Comparison of ENCODE assay signal across 1 cellular context in genomic region chr19:6056801-6057650, GRCh38.
TF ChIP-seq lines count a peak whose summit lies in the region.

No MANE protein-coding gene starts in this region.

TF ChIP-seq in HepG2, 621 proteins besides CTCF, POLR2A, EP300 and RAD21 (continued from another document and continues in another):
- TF ChIP-seq ZNF879 (CRISPR knock-in tag; IDR thresholded peaks at IDR 0.05) (no peak), RELA (CRISPR knock-in tag; IDR thresholded peaks at IDR 0.05) (no peak), HNRNPK (IDR thresholded peaks at IDR 0.05; ENCODE audit: low read depth, low read length, poor library complexity, severe bottlenecking) (no peak), KDM1A (CRISPR knock-in tag; IDR thresholded peaks at IDR 0.05) (no peak), MED13 (CRISPR knock-in tag; IDR thresholded peaks at IDR 0.05) (no peak), HOXA7 (CRISPR knock-in tag; IDR thresholded peaks at IDR 0.05) (no peak), FOSL2 (CRISPR knock-in tag; IDR thresholded peaks at IDR 0.05) (peak; percentile 86), SAP130 (CRISPR knock-in tag; IDR thresholded peaks at IDR 0.05; ENCODE audit: low read depth) (peak; percentile 42; the same call in 1 of the 2 replicates), ZNF709 (CRISPR knock-in tag; IDR thresholded peaks at IDR 0.05) (no peak), MAFK (conservative IDR thresholded peaks at IDR 0.05 in 1 of 2, IDR thresholded peaks at IDR 0.05 in 1 of 2; ENCODE audit: low read length in 2 of 2) (peak; percentile 23 to 28; a peak in 2 of 4 replicates), ZNF101 (CRISPR knock-in tag; IDR thresholded peaks at IDR 0.05; ENCODE audit: borderline replicate concordance, low read depth) (no peak), ZNF605 (CRISPR knock-in tag; IDR thresholded peaks at IDR 0.05) (no peak), ZNF616 (CRISPR knock-in tag; IDR thresholded peaks at IDR 0.05; ENCODE audit: low read depth) (no peak), SOX5 (CRISPR knock-in tag; IDR thresholded peaks at IDR 0.05; ENCODE audit: borderline replicate concordance) (0 out of 2 replicates have a peak, but pooled peaks have one; percentile 33), MAX (IDR thresholded peaks at IDR 0.05) (peak; percentile 54; the same call in 1 of the 2 replicates), CBFB (CRISPR knock-in tag; IDR thresholded peaks at IDR 0.05) (no peak), ZNF577 (CRISPR knock-in tag; IDR thresholded peaks at IDR 0.05; ENCODE audit: borderline replicate concordance, low read depth) (no peak), ZNF354B (CRISPR knock-in tag; IDR thresholded peaks at IDR 0.05) (no peak), ARHGAP35 (CRISPR knock-in tag; IDR thresholded peaks at IDR 0.05; ENCODE audit: borderline replicate concordance) (no peak), PHF20 (CRISPR knock-in tag; IDR thresholded peaks at IDR 0.05) (no peak), RFXAP (CRISPR knock-in tag; IDR thresholded peaks at IDR 0.05; ENCODE audit: borderline replicate concordance) (no peak), CBX5 (CRISPR knock-in tag; IDR thresholded peaks at IDR 0.05; ENCODE audit: borderline replicate concordance) (no peak), PPARG (CRISPR knock-in tag; conservative IDR thresholded peaks at IDR 0.05) (peak; percentile 28; the same call in 1 of the 2 replicates), TCF7L2 (IDR thresholded peaks at IDR 0.05; ENCODE audit: low read depth, low read length) (no peak), ZBED4 (CRISPR knock-in tag; IDR thresholded peaks at IDR 0.05; ENCODE audit: borderline replicate concordance) (no peak), NFAT5 (CRISPR knock-in tag; IDR thresholded peaks at IDR 0.05) (no peak), ZNF30 (CRISPR knock-in tag; IDR thresholded peaks at IDR 0.05) (no peak), ZNF20 (CRISPR knock-in tag; IDR thresholded peaks at IDR 0.05) (no peak), DNMT1 (CRISPR knock-in tag; IDR thresholded peaks at IDR 0.05) (no peak), CREM (IDR thresholded peaks at IDR 0.05) (no peak), CREM (CRISPR knock-in tag; IDR thresholded peaks at IDR 0.05) (no peak), IRF9 (CRISPR knock-in tag; IDR thresholded peaks at IDR 0.05; ENCODE audit: borderline replicate concordance) (no peak), SMC3 (IDR thresholded peaks at IDR 0.05; ENCODE audit: low read length) (no peak), PATZ1 (CRISPR knock-in tag; IDR thresholded peaks at IDR 0.05) (no peak), PAWR (CRISPR knock-in tag; IDR thresholded peaks at IDR 0.05; ENCODE audit: borderline replicate concordance) (no peak), USF2 (IDR thresholded peaks at IDR 0.05; ENCODE audit: low read depth, low read length) (no peak), USF2 (CRISPR knock-in tag; IDR thresholded peaks at IDR 0.05; ENCODE audit: borderline replicate concordance) (0 out of 2 replicates have a peak, but pooled peaks have one; percentile 47), DBP (CRISPR knock-in tag; IDR thresholded peaks at IDR 0.05; ENCODE audit: not compliant biosample characterization) (no peak), ZFX (CRISPR knock-in tag; IDR thresholded peaks at IDR 0.05; ENCODE audit: low read depth) (no peak), ZSCAN22 (CRISPR knock-in tag; IDR thresholded peaks at IDR 0.05) (no peak), SIX4 (CRISPR knock-in tag; IDR thresholded peaks at IDR 0.05) (no peak), ZSCAN5A (CRISPR knock-in tag; IDR thresholded peaks at IDR 0.05; ENCODE audit: borderline replicate concordance) (no peak), MAFF (IDR thresholded peaks at IDR 0.05; ENCODE audit: low read depth, low read length) (peak; percentile 41), MAZ (IDR thresholded peaks at IDR 0.05; ENCODE audit: borderline replicate concordance, low read depth, low read length) (no peak), MAZ (CRISPR knock-in tag; IDR thresholded peaks at IDR 0.05; ENCODE audit: low read depth) (no peak), CC2D1A (CRISPR knock-in tag; IDR thresholded peaks at IDR 0.05) (no peak), ARNT2 (CRISPR knock-in tag; IDR thresholded peaks at IDR 0.05; ENCODE audit: low read depth) (no peak), DDIT3 (CRISPR knock-in tag; IDR thresholded peaks at IDR 0.05) (no peak), ZNF468 (CRISPR knock-in tag; IDR thresholded peaks at IDR 0.05) (no peak), ZNF770 (CRISPR knock-in tag; IDR thresholded peaks at IDR 0.05) (no peak)
